14 cellular contexts compared by ENCODE assay signal in genomic region chr13:112821340-112822055, GRCh38.
"Had no signal": no experiment of that assay in that cellular context is flagged by ENCODE, and none has a peak within 500 bp of the region (broad histone marks: within the 10 kb centered on the region; RNA-seq: fewer than 3 reads in every experiment).

No MANE protein-coding gene starts in this region.

- H3K4me3 ChIP-seq: adrenal gland, lung, prostate gland, upper lobe of right lung had no signal

- H3K27ac ChIP-seq: adrenal gland, prostate gland, upper lobe of right lung had no signal

- H3K9me3 ChIP-seq: adrenal gland, prostate gland, upper lobe of right lung had no signal

- H3K27me3 ChIP-seq: adrenal gland, upper lobe of right lung had no signal

- DNase-seq: activated B cell treated with CpG ODN at 0.5 μM for 24 hours; activated CD4-positive, alpha-beta T cell treated with anti-CD3 and anti-CD28 coated beads, Interleukin-2, amount 10 ng/mL, durations not matched to agents 24 days and 14 days; activated CD8-positive, alpha-beta memory T cell treated with anti-CD3 and anti-CD28 coated beads for 24 hours; activated naive CD4-positive, alpha-beta T cell treated with anti-CD3 and anti-CD28 coated beads, Interleukin-2, amount 10 ng/mL, durations not matched to agents 7 days and 5 days; hypothalamus; naive thymus-derived CD4-positive, alpha-beta T cell; stimulated activated CD4-positive, alpha-beta T cell treated with anti-CD3 and anti-CD28 coated beads, Interleukin-12 subunit alpha, Interleukin-12 subunit beta, amount 100 ng/mL, for 4 hours; stimulated activated CD4-positive, alpha-beta T cell treated with anti-CD3 and anti-CD28 coated beads, Interleukin-2, amount 100 ng/mL, for 48 hours; stimulated activated naive CD4-positive, alpha-beta T cell treated with Interleukin-2 at 50 U/mL for 16 hours; T-cell; upper lobe of right lung had no signal

- H3K4me1 ChIP-seq: adrenal gland, prostate gland, upper lobe of right lung had no signal
